26 cellular contexts compared by ENCODE assay signal in the genomic region with DNA sequence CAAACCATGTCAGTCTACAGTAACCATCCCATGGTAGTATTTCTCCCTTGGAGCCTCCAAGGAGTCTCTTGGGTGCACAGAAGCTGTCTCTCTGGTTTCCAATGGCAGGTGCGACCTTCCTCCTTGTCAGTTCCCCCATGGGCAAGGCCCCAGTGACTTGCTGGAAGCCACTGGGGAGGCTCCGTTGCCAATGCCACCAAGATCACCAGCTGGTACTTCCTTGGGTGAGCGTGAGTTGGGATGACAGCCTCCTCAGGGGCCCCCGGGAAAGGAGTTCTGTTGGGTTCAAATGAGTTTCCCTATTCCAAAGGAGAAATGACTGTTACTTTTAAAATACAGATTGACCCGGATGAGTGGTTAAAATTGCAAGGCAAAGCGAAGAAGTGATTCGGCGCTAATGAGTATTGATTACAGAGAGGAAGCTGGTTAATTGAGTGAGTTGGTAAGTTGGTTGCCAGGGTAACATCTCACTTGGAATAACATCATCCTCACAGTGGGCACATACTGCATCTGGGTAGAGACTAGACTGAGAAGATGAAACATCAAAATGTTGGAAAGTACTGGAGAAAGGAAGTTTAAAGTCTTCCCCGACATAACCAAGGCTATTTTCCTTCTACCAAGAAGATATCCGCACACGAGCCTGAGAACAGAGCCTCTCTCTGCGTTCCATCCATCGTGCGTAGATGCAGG. TPM values are rescaled to one million over a fixed set of nuclear protein-coding genes. Genes with fewer than 3 reads are reported as not detected.
DNase-seq lines count a peak whose midpoint lies in the region; ATAC-seq, FAIRE-seq and TF ChIP-seq lines count a peak whose summit lies in the region.
"Had no signal": no experiment of that assay in that cellular context is flagged by ENCODE, and none has a peak within 500 bp of the region (broad histone marks: within the 10 kb centered on the region; RNA-seq: fewer than 3 reads in every experiment).

No MANE protein-coding gene starts in this region.

- H3K4me1 ChIP-seq in heart right ventricle, result peaks cover 7 to 42% (median 37%) of the 10 kb centered on the region in 9 donors

- WGBS in heart right ventricle, 2 donors, result 85% methylated on average over 14 of the region's 14 CpGs

- H3K4me1 Mint-ChIP-seq in glutamatergic neuron (ENCODE audit: low read depth, unreplicated experiment), result peaks cover 22% of the 10 kb centered on the region
- no peaks in the 10 kb centered on the region for H3K4me1 Mint-ChIP-seq in effector memory CD8-positive, alpha-beta T cell (ENCODE audit: low read depth in 2 of 2)

- DNase-seq in Right ventricle myocardium inferior (ENCODE audit: missing footprints) (peak; percentile 59), heart right ventricle (no peak), glutamatergic neuron (no peak), posterior vena cava (ENCODE audit: low spot score) (peak; percentile 32), medulla oblongata (ENCODE audit: extremely low spot score) (no peak), HTR-8/SVneo (ENCODE audit: insufficient read length, low spot score) (no peak), left lobe of liver (ENCODE audit: low spot score) (no peak)
- DNase-seq in effector memory CD8-positive, alpha-beta T cell, result no peak
- DNase-seq: activated CD8-positive, alpha-beta memory T cell treated with anti-CD3 and anti-CD28 coated beads for 24 hours; activated naive CD4-positive, alpha-beta T cell treated with anti-CD3 and anti-CD28 coated beads for 36 hours; activated T-cell treated with anti-CD3 and anti-CD28 coated beads, Interleukin-2, amount 50 U/mL, for 4 hours; left cardiac atrium; MG63; midbrain; NCI-H1436; NCI-H2171; NCI-H524 treated with DMSO at 0.1 percent for 48 hours; nucleus accumbens; RPMI8226; stimulated activated naive CD4-positive, alpha-beta T cell; upper lobe of left lung had no signal

- H3K27me3 Mint-ChIP-seq in glutamatergic neuron (ENCODE audit: unreplicated experiment), result peaks cover 4% of the 10 kb centered on the region
- H3K27me3 Mint-ChIP-seq in effector memory CD8-positive, alpha-beta T cell, result peaks cover 43 to 54% of the 10 kb centered on the region in 2 donors

- H3K27ac Mint-ChIP-seq in glutamatergic neuron (ENCODE audit: unreplicated experiment), result peak overlapping the region; percentile 67
- no peak overlapping the region for H3K27ac Mint-ChIP-seq in effector memory CD8-positive, alpha-beta T cell
- H3K27ac Mint-ChIP-seq: activated naive CD4-positive, alpha-beta T cell treated with anti-CD3 and anti-CD28 coated beads for 36 hours had no signal

- H3K27me3 ChIP-seq in heart right ventricle, result peaks cover 0 to 60% (median 0%) of the 10 kb centered on the region in 7 donors
- H3K27me3 ChIP-seq: MG63, right atrium auricular region had no signal

- no peaks in the 10 kb centered on the region for H3K9me3 ChIP-seq in heart right ventricle
- H3K9me3 ChIP-seq: A549, MG63, right atrium auricular region, upper lobe of left lung had no signal

- H3K36me3 ChIP-seq in heart right ventricle, result no peaks in the 10 kb centered on the region
- H3K36me3 ChIP-seq: MG63, right atrium auricular region, upper lobe of left lung had no signal

- H3K9me3 Mint-ChIP-seq in glutamatergic neuron (ENCODE audit: unreplicated experiment), result peaks cover 2% of the 10 kb centered on the region
- H3K9me3 Mint-ChIP-seq in effector memory CD8-positive, alpha-beta T cell, result no peaks in the 10 kb centered on the region
- H3K9me3 Mint-ChIP-seq: activated naive CD4-positive, alpha-beta T cell treated with anti-CD3 and anti-CD28 coated beads for 36 hours; activated T-cell treated with anti-CD3 and anti-CD28 coated beads, Interleukin-2, amount 50 U/mL, for 4 hours; IgD-negative memory B cell had no signal

- FAIRE-seq in HTR-8/SVneo (lab: Jason Lieb, UNC), result no peak
- FAIRE-seq: A549, TTC549 had no signal

- H3K36me3 Mint-ChIP-seq in glutamatergic neuron (ENCODE audit: unreplicated experiment), result no peaks in the 10 kb centered on the region
- no peaks in the 10 kb centered on the region for H3K36me3 Mint-ChIP-seq in effector memory CD8-positive, alpha-beta T cell (ENCODE audit: insufficient read depth)
- H3K36me3 Mint-ChIP-seq: IgD-negative memory B cell had no signal

- H3K27ac ChIP-seq in heart right ventricle, result peak overlapping the region in 4 of 10 donors; percentile 25 to 62 (median 30)
- H3K27ac ChIP-seq: C4-2B, upper lobe of left lung had no signal

- intact Hi-C loops in Right ventricle myocardium inferior (cut with DNase I), result no loop called here
- intact Hi-C loops in heart right ventricle (cut with DNase I), result no loop called here
- intact Hi-C loops in posterior vena cava (cut with DNase I), result no loop called here

- TF ChIP-seq CTCF in heart right ventricle (IDR thresholded peaks at IDR 0.05) (no peak), glutamatergic neuron (IDR thresholded peaks at IDR 0.05; ENCODE audit: partially characterized antibody, unreplicated experiment) (no peak)

- peak overlapping the region; percentile 26 for H3K4me3 Mint-ChIP-seq in glutamatergic neuron (ENCODE audit: unreplicated experiment)
- H3K4me3 Mint-ChIP-seq in effector memory CD8-positive, alpha-beta T cell, result no peak overlapping the region
- H3K4me3 Mint-ChIP-seq: activated naive CD4-positive, alpha-beta T cell treated with anti-CD3 and anti-CD28 coated beads for 36 hours; activated T-cell treated with anti-CD3 and anti-CD28 coated beads, Interleukin-2, amount 50 U/mL, for 4 hours; IgD-negative memory B cell had no signal

- ATAC-seq in Right ventricle myocardium inferior (no peak), heart right ventricle (no peak), left lobe of liver (no peak)
- no peak for ATAC-seq in effector memory CD8-positive, alpha-beta T cell (replicated peaks)
- ATAC-seq: activated T-cell treated with anti-CD3 and anti-CD28 coated beads, Interleukin-2, amount 50 U/mL, for 4 hours had no signal

- no peak overlapping the region for H3K4me3 ChIP-seq in heart right ventricle
- H3K4me3 ChIP-seq: A549, MG63, right atrium auricular region, upper lobe of left lung had no signal

RNA-seq across cellular contexts. Expression of gene LAPTM5, which starts 53.0 kb away (rescaled TPM):
- 31.5 TPM for total RNA-seq in Right ventricle myocardium inferior
- 100 to 1,000 TPM in 1 of 10 donors, 10 to 100 TPM in 6, 1 to 10 TPM in 3; 5.9 to 114 (median 12.9) TPM for total RNA-seq in heart right ventricle
- 10 to 100 TPM; 13.2 to 33.5 TPM for polyA plus RNA-seq in heart right ventricle
- 0.56 TPM for total RNA-seq in glutamatergic neuron (ENCODE audit: unreplicated experiment)
- total RNA-seq in posterior vena cava, result 100 to 1,000 TPM in 1 of 2 donors, 10 to 100 TPM in 1; 80.1 to 120 TPM
- 22.3 TPM for total RNA-seq in left lobe of liver

Comparison
In these comparisons a context has a peak if more than half of its experiments do, and no peak if none do; other contexts are left out.
1. DNase-seq: peak in Right ventricle myocardium inferior (single experiment) and posterior vena cava (single experiment); none in heart right ventricle (0 of 2), glutamatergic neuron (single experiment), medulla oblongata (single experiment), HTR-8/SVneo (single experiment), effector memory CD8-positive, alpha-beta T cell (0 of 3) and left lobe of liver (single experiment).